In genomic region chr17:82008258-82008940, GRCh38 we compare ENCODE assay signal across 1 cellular context.
A peak's percentile ranks its signal among the peaks of the same experiment; 100 is the strongest.
TF ChIP-seq lines count a peak whose summit lies in the region.

No MANE protein-coding gene starts in this region.

TF ChIP-seq in HepG2, 621 proteins besides CTCF, POLR2A, EP300 and RAD21:
- peak; percentile 25 for TF ChIP-seq RBM22 (optimal IDR thresholded peaks at IDR 0.05; ENCODE audit: low read length)
- 0 out of 2 replicates have a peak, but pooled peaks have one; percentile 5 for TF ChIP-seq MTA1 (CRISPR knock-in tag; IDR thresholded peaks at IDR 0.05; ENCODE audit: borderline replicate concordance)
- peak; percentile 76; the same call in 1 of the 2 replicates for TF ChIP-seq PCBP1 (IDR thresholded peaks at IDR 0.05; ENCODE audit: borderline replicate concordance, low read depth, low read length)
- TF ChIP-seq STAT5B (CRISPR knock-in tag; IDR thresholded peaks at IDR 0.05) = no peak
- TF ChIP-seq WIZ (CRISPR knock-in tag; IDR thresholded peaks at IDR 0.05) = 0 out of 2 replicates have a peak, but pooled peaks have one; percentile 37
- TF ChIP-seq ZNF546 (CRISPR knock-in tag; conservative IDR thresholded peaks at IDR 0.05) = 0 out of 2 replicates have a peak, but pooled peaks have one; percentile 45
- TF ChIP-seq ZSCAN25 (CRISPR knock-in tag; IDR thresholded peaks at IDR 0.05) = no peak
- TF ChIP-seq AGO1 (IDR thresholded peaks at IDR 0.05; ENCODE audit: low read depth, low read length, poor library complexity, severe bottlenecking) = peak; percentile 84
- TF ChIP-seq PHF5A (CRISPR knock-in tag; IDR thresholded peaks at IDR 0.05; ENCODE audit: low read depth, unreplicated experiment) = no peak
- TF ChIP-seq FOXP1 (IDR thresholded peaks at IDR 0.05) = no peak
- TF ChIP-seq FOXP1 (CRISPR knock-in tag; IDR thresholded peaks at IDR 0.05) = no peak
- TF ChIP-seq TP53 (CRISPR knock-in tag; conservative IDR thresholded peaks at IDR 0.05) = no peak
- TF ChIP-seq ZNF616 (CRISPR knock-in tag; IDR thresholded peaks at IDR 0.05; ENCODE audit: low read depth) = 0 out of 2 replicates have a peak, but pooled peaks have one; percentile 36
- no peak for TF ChIP-seq RNF2 (conservative IDR thresholded peaks at IDR 0.05; ENCODE audit: low read depth)
- TF ChIP-seq AGO2 (optimal IDR thresholded peaks at IDR 0.05; ENCODE audit: low read depth, low read length) = peak; percentile 91
- TF ChIP-seq THRA (CRISPR knock-in tag; IDR thresholded peaks at IDR 0.05; ENCODE audit: borderline replicate concordance) = no peak
- TF ChIP-seq ZNF678 (CRISPR knock-in tag; IDR thresholded peaks at IDR 0.05) = no peak
- TF ChIP-seq MAX (IDR thresholded peaks at IDR 0.05) = peak; percentile 5; the same call in 1 of the 2 replicates
- peak; percentile 48 for TF ChIP-seq PRPF4 (IDR thresholded peaks at IDR 0.05; ENCODE audit: low read depth, low read length, poor library complexity, severe bottlenecking)
- no peak for TF ChIP-seq ZNF576 (CRISPR knock-in tag; IDR thresholded peaks at IDR 0.05)
- peak; percentile 45 for TF ChIP-seq POLR2G (IDR thresholded peaks at IDR 0.05; ENCODE audit: low read depth, low read length)
- 0 out of 2 replicates have a peak, but pooled peaks have one; percentile 16 for TF ChIP-seq ZNF281 (CRISPR knock-in tag; IDR thresholded peaks at IDR 0.05; ENCODE audit: borderline replicate concordance)
- 0 out of 2 replicates have a peak, but pooled peaks have one; percentile 12 for TF ChIP-seq SNRNP70 (IDR thresholded peaks at IDR 0.05; ENCODE audit: low read depth, low read length)
- no peak for TF ChIP-seq REL (CRISPR knock-in tag; conservative IDR thresholded peaks at IDR 0.05)
- TF ChIP-seq RBM39 (IDR thresholded peaks at IDR 0.05; ENCODE audit: low read depth, low read length, poor library complexity, severe bottlenecking) = no peak
- no peak for TF ChIP-seq ZNF383 (CRISPR knock-in tag; IDR thresholded peaks at IDR 0.05; ENCODE audit: borderline replicate concordance)
- TF ChIP-seq MTA3 (CRISPR knock-in tag; IDR thresholded peaks at IDR 0.05) = no peak
- TF ChIP-seq ZNF44 (CRISPR knock-in tag; IDR thresholded peaks at IDR 0.05) = no peak
- no peak for TF ChIP-seq ZBTB14 (CRISPR knock-in tag; IDR thresholded peaks at IDR 0.05)
- peak; percentile 19 for TF ChIP-seq SRSF4 (IDR thresholded peaks at IDR 0.05; ENCODE audit: low read depth, low read length, poor library complexity, severe bottlenecking)
- TF ChIP-seq TEAD3 (CRISPR knock-in tag; optimal IDR thresholded peaks at IDR 0.05; ENCODE audit: borderline replicate concordance) = no peak
- no peak for TF ChIP-seq TMF1 (CRISPR knock-in tag; IDR thresholded peaks at IDR 0.05; ENCODE audit: low read depth)
- TF ChIP-seq CAMTA2 (CRISPR knock-in tag; IDR thresholded peaks at IDR 0.05; ENCODE audit: borderline replicate concordance) = no peak
- no peak for TF ChIP-seq TBP (CRISPR knock-in tag; IDR thresholded peaks at IDR 0.05)
- 0 out of 2 replicates have a peak, but pooled peaks have one; percentile 10 for TF ChIP-seq PATZ1 (CRISPR knock-in tag; IDR thresholded peaks at IDR 0.05)
